Comparison of ENCODE assay signal across 9 cellular contexts in genomic region chr22:37228106-37229011, GRCh38.
DNase-seq lines count a peak whose midpoint lies in the region; ATAC-seq and TF ChIP-seq lines count a peak whose summit lies in the region.
"Had no signal": no experiment of that assay in that cellular context is flagged by ENCODE, and none has a peak within 500 bp of the region (broad histone marks: within the 10 kb centered on the region; RNA-seq: fewer than 3 reads in every experiment).

No MANE protein-coding gene starts in this region.

- H3K9me3 Mint-ChIP-seq in T-helper 2 cell treated with Interferon-gamma antibody and Interleukin-4, amounts not matched to agents 5 μg/mL and 100 μg/mL, for 36 hours = no peaks in the 10 kb centered on the region
- H3K9me3 Mint-ChIP-seq in central memory CD8-positive, alpha-beta T cell = no peaks in the 10 kb centered on the region
- H3K9me3 Mint-ChIP-seq in nephron progenitor cell = peaks cover 3% of the 10 kb centered on the region

- TF ChIP-seq CTCF in nephron progenitor cell (IDR thresholded peaks at IDR 0.05) = no peak

- no peak for ATAC-seq in central memory CD8-positive, alpha-beta T cell (replicated peaks; ENCODE audit: extremely low read depth, poor library complexity, severe bottlenecking)
- no peak for ATAC-seq in HG03520 (IDR thresholded peaks at IDR 0.05; ENCODE audit: unreplicated experiment)

- H3K4me1 Mint-ChIP-seq in T-helper 2 cell treated with Interferon-gamma antibody and Interleukin-4, amounts not matched to agents 5 μg/mL and 100 μg/mL, for 36 hours (ENCODE audit: low read depth) = peaks cover 80% of the 10 kb centered on the region
- peaks cover 84% of the 10 kb centered on the region for H3K4me1 Mint-ChIP-seq in central memory CD8-positive, alpha-beta T cell
- H3K4me1 Mint-ChIP-seq in nephron progenitor cell = peaks cover 23% of the 10 kb centered on the region

- peak overlapping the region; percentile 72 for H3K4me3 Mint-ChIP-seq in T-helper 2 cell treated with Interferon-gamma antibody and Interleukin-4, amounts not matched to agents 5 μg/mL and 100 μg/mL, for 36 hours
- H3K4me3 Mint-ChIP-seq in central memory CD8-positive, alpha-beta T cell = peak overlapping the region; percentile 61
- no peak overlapping the region for H3K4me3 Mint-ChIP-seq in nephron progenitor cell

- H3K27me3 Mint-ChIP-seq in T-helper 2 cell treated with Interferon-gamma antibody and Interleukin-4, amounts not matched to agents 5 μg/mL and 100 μg/mL, for 36 hours (ENCODE audit: low read depth) = no peaks in the 10 kb centered on the region
- no peaks in the 10 kb centered on the region for H3K27me3 Mint-ChIP-seq in central memory CD8-positive, alpha-beta T cell
- peaks cover 23% of the 10 kb centered on the region for H3K27me3 Mint-ChIP-seq in nephron progenitor cell (ENCODE audit: low read depth, poor library complexity)

- DNase-seq in ELR (ENCODE audit: low read depth) (peak; percentile 63), nephron progenitor cell (no peak), NCI-H1694 treated with DMSO at 0.1 percent for 48 hours (lab: John Stamatoyannopoulos, UW) (no peak), NCI-H774 (lab: John Stamatoyannopoulos, UW) (no peak)
- DNase-seq in T-helper 2 cell treated with Interferon-gamma antibody and Interleukin-4, amounts not matched to agents 5 μg/mL and 100 μg/mL, for 36 hours (ENCODE audit: low spot score) = no peak
- DNase-seq in central memory CD8-positive, alpha-beta T cell (ENCODE audit: low spot score in 2 of 2) = no peak
- DNase-seq in activated CD4-positive, CD25-positive, alpha-beta regulatory T cell treated with anti-CD3 and anti-CD28 coated beads, Interleukin-2, amount 50 U/mL, for 72 hours = no peak
- DNase-seq: NCI-H510A treated with DMSO at 0.1 percent for 48 hours had no signal

- peaks cover 85% of the 10 kb centered on the region for H3K36me3 Mint-ChIP-seq in T-helper 2 cell treated with Interferon-gamma antibody and Interleukin-4, amounts not matched to agents 5 μg/mL and 100 μg/mL, for 36 hours (ENCODE audit: low read depth)
- H3K36me3 Mint-ChIP-seq in central memory CD8-positive, alpha-beta T cell (ENCODE audit: insufficient read depth) = peaks cover 69% of the 10 kb centered on the region
- H3K36me3 Mint-ChIP-seq in nephron progenitor cell (ENCODE audit: low read depth) = no peaks in the 10 kb centered on the region

- peak overlapping the region; percentile 98 for H3K27ac Mint-ChIP-seq in T-helper 2 cell treated with Interferon-gamma antibody and Interleukin-4, amounts not matched to agents 5 μg/mL and 100 μg/mL, for 36 hours
- peak overlapping the region; percentile 97 for H3K27ac Mint-ChIP-seq in central memory CD8-positive, alpha-beta T cell (ENCODE audit: low read depth)
- H3K27ac Mint-ChIP-seq in nephron progenitor cell = peak overlapping the region; percentile 57
